ENCODE assay signal across 12 cellular contexts in genomic region chr11:14248577-14248976, GRCh38.
DNase-seq lines count a peak whose midpoint lies in the region; ATAC-seq and TF ChIP-seq lines count a peak whose summit lies in the region.
"Had no signal": no experiment of that assay in that cellular context is flagged by ENCODE, and none has a peak within 500 bp of the region (broad histone marks: within the 10 kb centered on the region; RNA-seq: fewer than 3 reads in every experiment).

No MANE protein-coding gene starts in this region.

- peak overlapping the region; percentile 18 for H3K4me3 Mint-ChIP-seq in endothelial cell (ENCODE audit: unreplicated experiment)
- H3K4me3 Mint-ChIP-seq: activated T-cell treated with anti-CD3 and anti-CD28 coated beads, Interleukin-2, amount 50 U/mL, for 24 hours had no signal

- H3K4me1 Mint-ChIP-seq in endothelial cell (ENCODE audit: unreplicated experiment): peaks cover 22% of the 10 kb centered on the region

- POLR2A ChIA-PET in Panc1 (lab: Charles Lee): no interaction called here

- no peaks in the 10 kb centered on the region for H3K27me3 Mint-ChIP-seq in endothelial cell (ENCODE audit: unreplicated experiment)
- H3K27me3 Mint-ChIP-seq: activated T-cell treated with anti-CD3 and anti-CD28 coated beads, Interleukin-2, amount 50 U/mL, for 24 hours had no signal

- CTCF ChIA-PET in Panc1 (lab: Charles Lee): no interaction called here

- no TSS peak for BruUV-seq in Panc1 (replicated peaks; lab: Mats Ljungman, UMichigan)

- peaks cover 14% of the 10 kb centered on the region for H3K27me3 ChIP-seq in Panc1 (ENCODE audit: control insufficient read depth, insufficient read depth, low read length)
- H3K27me3 ChIP-seq: suprapubic skin had no signal

- no peak overlapping the region for H3K4me3 ChIP-seq in Panc1 (ENCODE audit: low read depth in 2 of 2, low read length in 2 of 2)
- H3K4me3 ChIP-seq: esophagus muscularis mucosa, suprapubic skin had no signal

- intact Hi-C loops in Panc1 (cut with micrococcal nuclease; ENCODE audit: unreplicated experiment) (loop anchor here (2.0 kb wide), 1 partner anchor 476 kb away; no protein-coding TSS in a partner anchor), posterior cingulate gyrus (cut with DNase I) (loop anchor here (2.0 kb wide), 2 partner anchors 476 to 580 kb away; partner anchors contain the start of gene FAR1)

- TF ChIP-seq CTCF in Panc1 (IDR thresholded peaks at IDR 0.05): no peak
- no peak for TF ChIP-seq CTCF in endothelial cell (IDR thresholded peaks at IDR 0.05; ENCODE audit: unreplicated experiment)
- TF ChIP-seq CTCF in GM20000 (IDR thresholded peaks at IDR 0.05; ENCODE audit: extremely low read depth, missing control alignments): no peak

- DNase-seq in activated effector memory CD4-positive, alpha-beta T cell treated with Interleukin-2 at 50 U/mL for 16 hours: peak; percentile 14
- DNase-seq in activated effector memory CD4-positive, alpha-beta T cell treated with anti-CD3 and anti-CD28 coated beads, Interleukin-2, amount 50 U/mL, for 16 hours: no peak
- no peak for DNase-seq in Panc1 (ENCODE audit: low read depth, low spot score)
- DNase-seq in endothelial cell (ENCODE audit: low spot score): peak; percentile 26
- peak; percentile 39 to 93 (median 60) for DNase-seq in posterior cingulate gyrus
- no peak for DNase-seq in SHP77 treated with DMSO at 0.1 percent for 48 hours (lab: John Stamatoyannopoulos, UW)
- no peak for DNase-seq in GM20000 (ENCODE audit: low spot score)
- DNase-seq in GM19238 (ENCODE audit: insufficient read length, low spot score): no peak

- peaks cover 12% of the 10 kb centered on the region for H3K36me3 Mint-ChIP-seq in endothelial cell (ENCODE audit: low read depth, unreplicated experiment)

- no peak overlapping the region for H3K27ac ChIP-seq in Panc1 (ENCODE audit: low read length)
- H3K27ac ChIP-seq: C4-2B, esophagus muscularis mucosa, suprapubic skin had no signal

- no peak overlapping the region for H3K27ac Mint-ChIP-seq in endothelial cell (ENCODE audit: unreplicated experiment)
- H3K27ac Mint-ChIP-seq: activated T-cell treated with anti-CD3 and anti-CD28 coated beads, Interleukin-2, amount 50 U/mL, for 24 hours had no signal

- H3K4me1 ChIP-seq in Panc1 (ENCODE audit: control insufficient read depth, insufficient read depth, low read length): no peaks in the 10 kb centered on the region

- H3K9me3 ChIP-seq in Panc1 (ENCODE audit: control insufficient read depth, insufficient read depth, low read depth, low read length): no peaks in the 10 kb centered on the region
- H3K9me3 ChIP-seq: esophagus muscularis mucosa, suprapubic skin had no signal

- H3K36me3 ChIP-seq in Panc1 (ENCODE audit: control insufficient read depth, insufficient read depth, low read length): no peaks in the 10 kb centered on the region
- H3K36me3 ChIP-seq: esophagus muscularis mucosa, suprapubic skin had no signal

- ATAC-seq in Panc1: 0 out of 2 replicates have a peak, but pooled peaks have one; percentile 19

- H3K9me3 Mint-ChIP-seq in endothelial cell (ENCODE audit: unreplicated experiment): no peaks in the 10 kb centered on the region
- H3K9me3 Mint-ChIP-seq: activated T-cell treated with anti-CD3 and anti-CD28 coated beads, Interleukin-2, amount 50 U/mL, for 24 hours had no signal

- in situ Hi-C loops in Panc1 (cut with HindIII; ENCODE audit: low pct_unique_long_range_greater_than_20kb, low sequenced_read_pairs): loop anchor here (25.0 kb wide), 1 partner anchor 286 kb away; the partner anchor contains the start of gene SPON1

Comparison
In these comparisons a context has a peak if more than half of its experiments do, and no peak if none do; other contexts are left out.
1. DNase-seq: peak in activated effector memory CD4-positive, alpha-beta T cell treated with Interleukin-2 at 50 U/mL for 16 hours (single experiment), endothelial cell (single experiment) and posterior cingulate gyrus (10 of 10); none in activated effector memory CD4-positive, alpha-beta T cell treated with anti-CD3 and anti-CD28 coated beads, Interleukin-2, amount 50 U/mL, for 16 hours (single experiment), Panc1 (single experiment), SHP77 treated with DMSO at 0.1 percent for 48 hours (single experiment), GM20000 (single experiment) and GM19238 (single experiment).